Comparison of ENCODE assay signal across 9 cellular contexts in the genomic region with DNA sequence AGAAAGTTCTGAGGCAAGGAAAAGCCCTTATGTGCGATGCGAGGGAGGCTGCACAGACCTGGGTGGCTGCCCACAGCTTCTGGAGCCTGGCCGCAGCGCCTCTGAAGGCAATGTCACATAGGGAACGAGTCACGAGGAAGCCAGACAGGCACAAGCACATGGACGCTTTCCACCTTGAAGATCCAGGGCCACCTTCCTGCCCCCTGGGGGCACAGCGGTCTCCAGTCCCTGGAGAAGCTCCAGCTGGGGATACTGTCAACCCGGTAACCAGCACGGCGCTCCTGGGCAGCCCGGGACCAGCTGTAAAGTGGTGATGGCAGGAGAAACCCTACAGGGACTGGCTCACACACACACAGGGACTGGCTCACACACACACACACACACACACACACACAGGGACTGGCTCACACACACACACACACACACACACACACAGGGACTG.
DNase-seq lines count a peak whose midpoint lies in the region; ATAC-seq and TF ChIP-seq lines count a peak whose summit lies in the region.
"Had no signal": no experiment of that assay in that cellular context is flagged by ENCODE, and none has a peak within 500 bp of the region (broad histone marks: within the 10 kb centered on the region; RNA-seq: fewer than 3 reads in every experiment).

No MANE protein-coding gene starts in this region.

- H3K4me3 Mint-ChIP-seq in neural crest cell: peak overlapping the region; percentile 80
- no peak overlapping the region for H3K4me3 Mint-ChIP-seq in osteocyte (ENCODE audit: unreplicated experiment)
- H3K4me3 Mint-ChIP-seq: activated CD8-positive, alpha-beta memory T cell treated with anti-CD3 and anti-CD28 coated beads, Interleukin-2, amount 10 ng/mL, durations not matched to agents 7 days and 5 days had no signal

- H3K4me3 ChIP-seq in A673 (ENCODE audit: low read depth, low read length, poor library complexity, severe bottlenecking) (no peak overlapping the region), MG63 (peak overlapping the region; percentile 11; the same call in 1 of the 2 replicates), epithelial cell of esophagus (ENCODE audit: low read length) (peak overlapping the region; percentile 23)

- H3K27me3 ChIP-seq in A673 (replicated peaks; ENCODE audit: insufficient read depth, low read depth, low read length, poor library complexity) (no peaks in the 10 kb centered on the region), MG63 (no peaks in the 10 kb centered on the region)

- intact Hi-C loops in A673 (cut with micrococcal nuclease; ENCODE audit: unreplicated experiment): no loop called here

- H3K27ac ChIP-seq in A673 (ENCODE audit: low read depth, low read length, poor library complexity, severe bottlenecking): peak overlapping the region; percentile 45

- H3K9me3 ChIP-seq in A673 (ENCODE audit: low read depth, low read length, poor library complexity, severe bottlenecking): peaks cover 11% of the 10 kb centered on the region
- H3K9me3 ChIP-seq in MG63: no peaks in the 10 kb centered on the region

- POLR2A ChIA-PET in A673 (lab: Charles Lee; ENCODE audit: low non-redundant PET): interaction anchor here (0.7 kb wide), 1 partner anchor 58 kb away, joined by 4 read pairs; no protein-coding TSS in a partner anchor

- no peak for ATAC-seq in GM18498 (IDR thresholded peaks at IDR 0.05; ENCODE audit: unreplicated experiment)
- ATAC-seq: activated CD8-positive, alpha-beta memory T cell treated with anti-CD3 and anti-CD28 coated beads, Interleukin-2, amount 10 ng/mL, durations not matched to agents 7 days and 5 days had no signal

- BruUV-seq in A673 (replicated peaks; lab: Mats Ljungman, UMichigan): no TSS peak

- H3K4me1 ChIP-seq in A673 (ENCODE audit: insufficient read depth, low read length, poor library complexity, severe bottlenecking): peaks cover 25% of the 10 kb centered on the region

- CTCF ChIA-PET in A673 (lab: Charles Lee): no interaction called here

- H3K36me3 Mint-ChIP-seq in neural crest cell (ENCODE audit: low read depth) (peaks cover 16% of the 10 kb centered on the region), osteocyte (ENCODE audit: unreplicated experiment) (no peaks in the 10 kb centered on the region)
- H3K36me3 Mint-ChIP-seq: activated CD8-positive, alpha-beta memory T cell treated with anti-CD3 and anti-CD28 coated beads, Interleukin-2, amount 10 ng/mL, durations not matched to agents 7 days and 5 days had no signal

- H3K27ac Mint-ChIP-seq in neural crest cell (ENCODE audit: unreplicated experiment) (peak overlapping the region; percentile 75), osteocyte (ENCODE audit: unreplicated experiment) (no peak overlapping the region)
- H3K27ac Mint-ChIP-seq: activated CD8-positive, alpha-beta memory T cell treated with anti-CD3 and anti-CD28 coated beads, Interleukin-2, amount 10 ng/mL, durations not matched to agents 7 days and 5 days had no signal

- H3K9me3 Mint-ChIP-seq in neural crest cell (peaks cover 7% of the 10 kb centered on the region), osteocyte (ENCODE audit: unreplicated experiment) (peaks cover 9% of the 10 kb centered on the region)

- H3K4me1 Mint-ChIP-seq in neural crest cell (peaks cover 45% of the 10 kb centered on the region), osteocyte (ENCODE audit: unreplicated experiment) (peaks cover 7% of the 10 kb centered on the region)
- H3K4me1 Mint-ChIP-seq: activated CD8-positive, alpha-beta memory T cell treated with anti-CD3 and anti-CD28 coated beads, Interleukin-2, amount 10 ng/mL, durations not matched to agents 7 days and 5 days had no signal

- DNase-seq in A673 (ENCODE audit: low spot score) (no peak), MG63 (peak; percentile 4), epithelial cell of esophagus (ENCODE audit: low read depth) (peak; percentile 3), neural crest cell (ENCODE audit: low read depth, low spot score) (peak; percentile 36), osteocyte (ENCODE audit: extremely low spot score, unreplicated experiment) (no peak), NCI-H2227 treated with DMSO at 0.1 percent for 48 hours (lab: John Stamatoyannopoulos, UW) (no peak)
- no peak for DNase-seq in activated effector memory CD4-positive, alpha-beta T cell treated with anti-CD3 and anti-CD28 coated beads, Interleukin-2, amount 50 U/mL, for 16 hours
- DNase-seq: activated CD8-positive, alpha-beta memory T cell treated with anti-CD3 and anti-CD28 coated beads, Interleukin-2, amount 10 ng/mL, durations not matched to agents 7 days and 5 days had no signal

- TF ChIP-seq CTCF in A673 (conservative IDR thresholded peaks at IDR 0.05; ENCODE audit: low read depth, low read length) (no peak), epithelial cell of esophagus (IDR thresholded peaks at IDR 0.05; ENCODE audit: insufficient read depth, low read depth, low read length, missing control alignments) (no peak), neural crest cell (conservative IDR thresholded peaks at IDR 0.05) (no peak), osteocyte (IDR thresholded peaks at IDR 0.05) (no peak)

- H3K27me3 Mint-ChIP-seq in neural crest cell (ENCODE audit: low read depth): no peaks in the 10 kb centered on the region
- H3K27me3 Mint-ChIP-seq in osteocyte (ENCODE audit: unreplicated experiment): peaks cover 11% of the 10 kb centered on the region
- H3K27me3 Mint-ChIP-seq: activated CD8-positive, alpha-beta memory T cell treated with anti-CD3 and anti-CD28 coated beads, Interleukin-2, amount 10 ng/mL, durations not matched to agents 7 days and 5 days had no signal

- H3K36me3 ChIP-seq in A673 (ENCODE audit: insufficient read depth, low read length, poor library complexity, severe bottlenecking) (peaks cover 4% of the 10 kb centered on the region), MG63 (no peaks in the 10 kb centered on the region)

Comparison
In these comparisons a context has a peak if more than half of its experiments do, and no peak if none do; other contexts are left out.
1. DNase-seq: peak in MG63 (single experiment), epithelial cell of esophagus (single experiment) and neural crest cell (single experiment); none in A673 (single experiment), osteocyte (single experiment), NCI-H2227 treated with DMSO at 0.1 percent for 48 hours (single experiment) and activated effector memory CD4-positive, alpha-beta T cell treated with anti-CD3 and anti-CD28 coated beads, Interleukin-2, amount 50 U/mL, for 16 hours (single experiment).